In the genomic region with DNA sequence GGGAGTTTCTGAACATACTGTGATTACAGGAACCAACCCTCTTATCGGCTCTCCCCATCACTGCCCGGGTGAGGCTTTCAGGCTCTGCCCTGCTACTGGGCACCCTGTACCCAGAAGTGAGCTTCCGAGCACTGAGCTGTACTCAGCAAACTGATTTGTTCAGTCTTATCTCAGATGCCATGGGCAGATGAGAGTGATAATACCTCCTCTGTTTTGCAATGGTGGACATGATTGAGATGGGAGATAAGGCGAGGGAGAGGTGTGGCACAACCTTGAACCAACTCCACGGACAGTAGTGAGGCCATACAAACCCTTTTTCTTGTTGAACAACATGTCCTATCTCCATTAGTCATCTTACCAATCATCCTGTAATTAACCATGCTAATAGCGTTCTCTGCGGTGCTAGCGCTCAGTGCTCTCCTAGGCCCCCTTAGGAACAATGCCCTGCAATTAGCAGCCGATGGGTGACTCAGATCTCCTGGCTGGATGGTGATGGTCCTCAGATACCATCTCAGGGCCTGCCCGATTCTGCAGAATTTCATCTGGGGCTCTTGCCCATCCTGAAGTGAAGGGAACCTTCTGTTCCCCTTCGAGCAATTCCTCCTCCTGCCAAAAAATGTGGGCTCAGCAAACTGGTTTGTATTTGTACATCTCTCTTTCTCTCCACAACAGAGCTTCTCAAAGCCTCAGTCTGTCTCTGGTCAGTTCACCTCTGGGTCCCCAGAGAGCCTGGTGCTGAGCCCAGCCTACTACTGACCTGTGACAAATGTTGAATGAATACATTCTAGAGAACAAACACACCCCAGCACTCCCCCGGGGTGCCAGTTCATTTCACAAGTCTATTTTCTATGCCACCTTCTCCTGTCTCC, we compare ENCODE assay signal across 14 cellular contexts.
"Had no signal": no experiment of that assay in that cellular context is flagged by ENCODE, and none has a peak within 500 bp of the region (broad histone marks: within the 10 kb centered on the region; RNA-seq: fewer than 3 reads in every experiment).

No MANE protein-coding gene starts in this region.

- H3K4me1 ChIP-seq: sigmoid colon, spleen had no signal

- H3K36me3 ChIP-seq: adrenal gland, esophagus squamous epithelium, sigmoid colon, spleen, stomach, thoracic aorta, WERI-Rb-1 had no signal

- H3K4me3 ChIP-seq: adrenal gland, esophagus squamous epithelium, lung, sigmoid colon, spleen, stomach, thoracic aorta had no signal

- H3K9me3 ChIP-seq: adrenal gland, thoracic aorta had no signal

- DNase-seq: activated CD4-positive, alpha-beta T cell treated with anti-CD3 and anti-CD28 coated beads, Interleukin-2, amount 50 U/mL, for 48 hours; activated effector memory CD4-positive, alpha-beta T cell treated with Interleukin-2 at 50 U/mL for 16 hours; activated T-cell treated with anti-CD3 and anti-CD28 coated beads, Interleukin-2, amount 50 U/mL, for 4 hours; cortex of kidney; effector CD4-positive, alpha-beta T cell; esophagus squamous epithelium; midbrain; sigmoid colon; spleen; stomach; WERI-Rb-1 had no signal

- H3K27ac ChIP-seq: adrenal gland, esophagus squamous epithelium, sigmoid colon, spleen, thoracic aorta, WERI-Rb-1 had no signal
